Comparison of ENCODE assay signal across 26 cellular contexts in genomic region chr2:172908275-172908674, GRCh38.
A peak's percentile ranks its signal among the peaks of the same experiment; 100 is the strongest.
DNase-seq lines count a peak whose midpoint lies in the region; ATAC-seq and TF ChIP-seq lines count a peak whose summit lies in the region.
"Had no signal": no experiment of that assay in that cellular context is flagged by ENCODE, and none has a peak within 500 bp of the region (broad histone marks: within the 10 kb centered on the region; RNA-seq: fewer than 3 reads in every experiment).

No MANE protein-coding gene starts in this region.

- no peak overlapping the region for H3K4me2 ChIP-seq in PC-9

- H3K27ac Mint-ChIP-seq in activated T-helper 17 cell treated with anti-CD3 and anti-CD28 coated beads, Interleukin-2, amount 50 U/mL, for 72 hours, result no peak overlapping the region
- H3K27ac Mint-ChIP-seq: IgD-negative memory B cell had no signal

- no peaks in the 10 kb centered on the region for H3F3A ChIP-seq in PC-9 (ENCODE audit: insufficient read depth, low read depth)

- no peaks in the 10 kb centered on the region for H3K4me1 ChIP-seq in PC-9 (replicated peaks; ENCODE audit: insufficient read depth)
- H3K4me1 ChIP-seq in mucosa of descending colon (ENCODE audit: low read depth), result no peaks in the 10 kb centered on the region
- H3K4me1 ChIP-seq: Peyer's patch had no signal

- H3K9me3 Mint-ChIP-seq in activated T-helper 17 cell treated with anti-CD3 and anti-CD28 coated beads, Interleukin-2, amount 50 U/mL, for 72 hours, result no peaks in the 10 kb centered on the region
- H3K9me3 Mint-ChIP-seq: CD4-positive, alpha-beta memory T cell; IgD-negative memory B cell had no signal

- H3K27ac ChIP-seq in PC-9, result no peak overlapping the region
- H3K27ac ChIP-seq: GM23248, HL-60, Peyer's patch had no signal

- TF ChIP-seq CTCF in GM12865 (IDR thresholded peaks at IDR 0.05; ENCODE audit: insufficient read depth, low read depth, low read length, missing control alignments) (no peak), PC-9 (conservative IDR thresholded peaks at IDR 0.05) (no peak), mucosa of descending colon (IDR thresholded peaks at IDR 0.05) (no peak)

- H3K36me3 Mint-ChIP-seq in activated T-helper 17 cell treated with anti-CD3 and anti-CD28 coated beads, Interleukin-2, amount 50 U/mL, for 72 hours (ENCODE audit: low read depth), result no peaks in the 10 kb centered on the region
- H3K36me3 Mint-ChIP-seq: CD4-positive, alpha-beta memory T cell; IgD-negative memory B cell had no signal

- no peaks in the 10 kb centered on the region for H3K9me2 ChIP-seq in PC-9 (ENCODE audit: insufficient read depth)

- no peak overlapping the region for H3K4me3 ChIP-seq in GM12865 (ENCODE audit: low read depth, low read length)
- no peak overlapping the region for H3K4me3 ChIP-seq in PC-9
- no peak overlapping the region for H3K4me3 ChIP-seq in mucosa of descending colon
- H3K4me3 ChIP-seq: GM23248, Peyer's patch had no signal

- no peaks in the 10 kb centered on the region for H3K27me3 ChIP-seq in PC-9 (ENCODE audit: insufficient read depth, low read depth)
- H3K27me3 ChIP-seq: Peyer's patch had no signal

- POLR2A ChIA-PET in PC-9 (lab: Charles Lee; ENCODE audit: unreplicated experiment), result interaction anchor here (0.7 kb wide), 2 partner anchors 8 to 1492 kb away, joined by 3 read pairs; no protein-coding TSS in a partner anchor

- intact Hi-C loops in PC-9 (cut with micrococcal nuclease; ENCODE audit: unreplicated experiment) (no loop called here), mucosa of descending colon (cut with DNase I, micrococcal nuclease) (no loop called here)

- no peak overlapping the region for H3K4me3 Mint-ChIP-seq in activated T-helper 17 cell treated with anti-CD3 and anti-CD28 coated beads, Interleukin-2, amount 50 U/mL, for 72 hours
- H3K4me3 Mint-ChIP-seq: CD4-positive, alpha-beta memory T cell; IgD-negative memory B cell had no signal

- DNase-seq in DMS79 treated with DMSO at 0.1 percent for 48 hours (lab: John Stamatoyannopoulos, UW), result peak; percentile 47
- DNase-seq in GM12865 (ENCODE audit: low read depth), result peak; percentile 21
- DNase-seq in PC-9, result no peak
- DNase-seq in mucosa of descending colon, result no peak
- DNase-seq in superior temporal gyrus (ENCODE audit: extremely low spot score), result no peak
- DNase-seq: C1 segment of cervical spinal cord; CD4-positive, alpha-beta memory T cell; COR-L47; GF-D8; GM23248; H7; NCI-H1092; NCI-H1417 treated with DMSO at 0.1 percent for 48 hours; NCI-H187; NCI-H2081 treated with DMSO at 0.1 percent for 48 hours; NCI-H2171; NCI-H226; NCI-H510A; NCI-H69; Peyer's patch; SHP77 treated with DMSO at 0.1 percent for 48 hours; T-helper 1 cell had no signal

- H3K36me3 ChIP-seq in PC-9 (ENCODE audit: low read depth), result no peaks in the 10 kb centered on the region
- H3K36me3 ChIP-seq in mucosa of descending colon (ENCODE audit: low read depth), result no peaks in the 10 kb centered on the region
- H3K36me3 ChIP-seq: Peyer's patch had no signal

- no peaks in the 10 kb centered on the region for H3K79me2 ChIP-seq in PC-9 (ENCODE audit: low read depth)

- no peak overlapping the region for H2AFZ ChIP-seq in PC-9
- H2AFZ ChIP-seq: GM23248 had no signal

- BruUV-seq in PC-9 (replicated peaks; lab: Mats Ljungman, UMichigan), result no TSS peak

- peaks cover 5% of the 10 kb centered on the region for H3K4me1 Mint-ChIP-seq in activated T-helper 17 cell treated with anti-CD3 and anti-CD28 coated beads, Interleukin-2, amount 50 U/mL, for 72 hours
- H3K4me1 Mint-ChIP-seq: IgD-negative memory B cell had no signal

- ATAC-seq in HG02870 (IDR thresholded peaks at IDR 0.05; ENCODE audit: unreplicated experiment) (peak; percentile 62), mucosa of descending colon (no peak)
- peak; percentile 70 for ATAC-seq in activated T-helper 17 cell treated with anti-CD3 and anti-CD28 coated beads, Interleukin-2, amount 50 U/mL, for 72 hours (replicated peaks)

- H3K9me3 ChIP-seq in PC-9 (ENCODE audit: insufficient read depth, low read depth) (no peaks in the 10 kb centered on the region), mucosa of descending colon (no peaks in the 10 kb centered on the region)
- H3K9me3 ChIP-seq: Peyer's patch had no signal

- H4K20me1 ChIP-seq in PC-9 (ENCODE audit: insufficient read depth), result no peaks in the 10 kb centered on the region

- CTCF ChIA-PET in PC-9 (lab: Charles Lee), result no interaction called here

- no peaks in the 10 kb centered on the region for H3K27me3 Mint-ChIP-seq in activated T-helper 17 cell treated with anti-CD3 and anti-CD28 coated beads, Interleukin-2, amount 50 U/mL, for 72 hours

Comparison
In these comparisons a context has a peak if more than half of its experiments do, and no peak if none do; other contexts are left out.
1. DNase-seq: peak in DMS79 treated with DMSO at 0.1 percent for 48 hours (single experiment) and GM12865 (single experiment); none in PC-9 (0 of 2), mucosa of descending colon (0 of 3) and superior temporal gyrus (single experiment).